Comparison of ENCODE assay signal across 24 cellular contexts in the genomic region with DNA sequence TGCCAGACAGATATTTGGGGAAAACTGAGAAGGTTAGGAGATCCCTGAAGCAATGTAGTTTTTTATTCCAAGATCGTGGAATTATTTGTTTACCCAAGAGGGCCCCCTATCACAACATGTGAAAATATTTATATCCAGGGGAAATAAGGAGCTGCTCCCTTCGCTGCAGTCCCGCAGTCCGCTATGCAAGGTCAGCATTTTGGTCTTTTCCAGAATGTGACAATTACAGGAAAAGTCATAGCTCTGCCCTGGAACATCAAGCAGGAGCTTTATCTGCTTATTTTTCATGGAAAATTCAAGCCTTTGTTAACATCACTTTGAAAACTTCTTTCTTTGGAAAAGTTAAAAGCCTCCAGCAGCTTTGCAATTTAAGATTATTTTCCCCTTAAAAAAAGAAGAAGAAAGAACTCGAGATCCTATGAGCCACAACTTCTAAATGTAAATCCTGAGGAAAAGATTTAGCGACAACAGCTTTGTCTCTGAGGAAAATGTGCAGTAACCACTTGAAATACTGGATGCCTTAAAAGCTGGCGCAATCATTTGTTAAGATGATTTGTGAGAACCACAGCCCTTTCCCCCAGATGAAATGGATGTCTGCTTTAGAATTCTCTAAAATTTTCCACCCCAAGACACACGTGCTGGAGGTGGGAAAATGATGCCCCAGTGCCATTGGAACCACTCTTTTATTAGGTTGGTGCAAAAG.
"Had no signal": no experiment of that assay in that cellular context is flagged by ENCODE, and none has a peak within 500 bp of the region (broad histone marks: within the 10 kb centered on the region; RNA-seq: fewer than 3 reads in every experiment).

No MANE protein-coding gene starts in this region.

- H3K4me3 ChIP-seq: breast epithelium, esophagus muscularis mucosa, ovary, sigmoid colon, spleen, thoracic aorta had no signal

- ATAC-seq: activated CD8-positive, alpha-beta T cell treated with anti-CD3 and anti-CD28 coated beads for 36 hours; left lobe of liver; SK-N-SH treated with all-trans-retinoic acid at 6 μM for 48 hours; stimulated activated naive B cell treated with anti-CD40 and anti-IgM and Interleukin-4, amounts not matched to agents 10 μg/mL and 1 μg/mL and 100 μg/mL, for 72 hours; T-cell had no signal

- H3K9me3 Mint-ChIP-seq: activated B cell treated with CpG ODN at 0.5 μM for 24 hours; activated CD8-positive, alpha-beta T cell treated with anti-CD3 and anti-CD28 coated beads for 36 hours; activated naive CD4-positive, alpha-beta T cell treated with anti-CD3 and anti-CD28 coated beads for 36 hours; activated T-helper 2 cell treated with anti-CD3 and anti-CD28 coated beads, Interferon-gamma antibody, Interleukin-2, Interleukin-4, amounts not matched to agents 10 μg/mL and 5 μg/mL and 100 μg/mL, durations not matched to agents 14 hours and 24 hours and 36 hours; neural crest cell; stimulated activated naive B cell treated with anti-CD40 and anti-IgM and Interleukin-4, amounts not matched to agents 10 μg/mL and 1 μg/mL and 100 μg/mL, for 72 hours; T-cell had no signal

- H3K36me3 ChIP-seq: breast epithelium, ovary, sigmoid colon, spleen had no signal

- H3K36me3 Mint-ChIP-seq: stimulated activated naive B cell treated with anti-CD40 and anti-IgM and Interleukin-4, amounts not matched to agents 10 μg/mL and 1 μg/mL and 100 μg/mL, for 72 hours; T-cell had no signal

- H3K9me3 ChIP-seq: breast epithelium, esophagus muscularis mucosa, ovary, sigmoid colon, spleen, thoracic aorta had no signal

- H3K4me3 Mint-ChIP-seq: activated B cell treated with CpG ODN at 0.5 μM for 24 hours; activated CD8-positive, alpha-beta T cell treated with anti-CD3 and anti-CD28 coated beads for 36 hours; activated naive CD4-positive, alpha-beta T cell treated with anti-CD3 and anti-CD28 coated beads for 36 hours; neural crest cell; stimulated activated naive B cell treated with anti-CD40 and anti-IgM and Interleukin-4, amounts not matched to agents 10 μg/mL and 1 μg/mL and 100 μg/mL, for 72 hours; T-cell had no signal

- FAIRE-seq: keratinocyte had no signal

- H3K27me3 ChIP-seq: breast epithelium, esophagus muscularis mucosa, ovary, sigmoid colon, spleen had no signal

- DNase-seq: activated B cell treated with CpG ODN at 0.5 μM for 24 hours; activated CD4-positive, alpha-beta T cell treated with anti-CD3 and anti-CD28 coated beads for 48 hours; activated CD8-positive, alpha-beta T cell treated with anti-CD3 and anti-CD28 coated beads for 36 hours; activated naive CD4-positive, alpha-beta T cell treated with anti-CD3 and anti-CD28 coated beads for 36 hours; activated T-cell treated with anti-CD3 and anti-CD28 coated beads, Interleukin-2, amount 50 U/mL, for 1 hour; anterior cingulate cortex; cortex of kidney; effector CD8-positive, alpha-beta T cell; foreskin fibroblast; hippocampal formation; ovary; sigmoid colon; spleen; stimulated activated naive B cell treated with anti-CD40 and anti-IgM and Interleukin-4, amounts not matched to agents 10 μg/mL and 1 μg/mL and 100 μg/mL, for 72 hours; T-cell; T-helper 9 cell had no signal

- H3K27me3 Mint-ChIP-seq: activated B cell treated with CpG ODN at 0.5 μM for 24 hours; activated CD8-positive, alpha-beta T cell treated with anti-CD3 and anti-CD28 coated beads for 36 hours; stimulated activated naive B cell treated with anti-CD40 and anti-IgM and Interleukin-4, amounts not matched to agents 10 μg/mL and 1 μg/mL and 100 μg/mL, for 72 hours had no signal

- H3K4me1 Mint-ChIP-seq: activated B cell treated with CpG ODN at 0.5 μM for 24 hours; stimulated activated naive B cell treated with anti-CD40 and anti-IgM and Interleukin-4, amounts not matched to agents 10 μg/mL and 1 μg/mL and 100 μg/mL, for 72 hours; T-cell had no signal

- H3K27ac Mint-ChIP-seq: activated B cell treated with CpG ODN at 0.5 μM for 24 hours; activated CD8-positive, alpha-beta T cell treated with anti-CD3 and anti-CD28 coated beads for 36 hours; activated naive CD4-positive, alpha-beta T cell treated with anti-CD3 and anti-CD28 coated beads for 36 hours; activated T-helper 2 cell treated with anti-CD3 and anti-CD28 coated beads, Interferon-gamma antibody, Interleukin-2, Interleukin-4, amounts not matched to agents 10 μg/mL and 5 μg/mL and 100 μg/mL, durations not matched to agents 14 hours and 24 hours and 36 hours; stimulated activated naive B cell treated with anti-CD40 and anti-IgM and Interleukin-4, amounts not matched to agents 10 μg/mL and 1 μg/mL and 100 μg/mL, for 72 hours; T-cell had no signal

- H3K27ac ChIP-seq: breast epithelium, esophagus muscularis mucosa, ovary, sigmoid colon, spleen, thoracic aorta had no signal
